13 cellular contexts compared by ENCODE assay signal in the genomic region with DNA sequence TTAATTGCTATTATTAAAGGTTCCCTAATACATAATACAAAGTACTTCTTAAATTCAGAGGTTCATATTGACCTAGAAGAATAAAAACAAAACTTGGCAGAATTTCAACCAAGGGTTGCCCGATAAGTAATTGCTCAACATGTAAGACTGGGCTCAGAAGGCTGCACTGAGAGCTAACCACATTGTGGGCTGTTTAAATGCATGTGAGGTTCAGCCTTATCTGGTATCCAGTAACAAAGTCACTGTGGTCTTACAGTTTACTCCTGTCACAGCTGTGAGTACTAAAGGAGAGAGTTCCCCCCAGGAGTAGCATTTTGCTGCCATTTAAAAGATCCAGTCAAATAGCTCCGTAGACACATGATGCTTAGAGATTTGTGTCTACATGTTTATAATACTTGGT. TPM values are rescaled to one million over a fixed set of nuclear protein-coding genes. Genes with fewer than 3 reads are reported as not detected.
DNase-seq lines count a peak whose midpoint lies in the region; ATAC-seq and TF ChIP-seq lines count a peak whose summit lies in the region.
"Had no signal": no experiment of that assay in that cellular context is flagged by ENCODE, and none has a peak within 500 bp of the region (broad histone marks: within the 10 kb centered on the region; RNA-seq: fewer than 3 reads in every experiment).

No MANE protein-coding gene starts in this region.

- H4K8ac ChIP-seq in neuronal stem cell (ENCODE audit: low read depth, low read length): no peak overlapping the region

- no peak overlapping the region for H3K4me2 ChIP-seq in SU-DHL-6 (ENCODE audit: low read depth, low read length, poor library complexity, severe bottlenecking)
- H3K4me2 ChIP-seq in neuronal stem cell (ENCODE audit: insufficient read depth, low read length, poor library complexity, severe bottlenecking): no peak overlapping the region

- H3K14ac ChIP-seq in neuronal stem cell (ENCODE audit: low read length): no peak overlapping the region

- H3K36me3 ChIP-seq in SU-DHL-6 (ENCODE audit: low read length): peaks cover 24% of the 10 kb centered on the region
- H3K36me3 ChIP-seq in neuronal stem cell (replicated peaks in 1 of 2; ENCODE audit: control insufficient read depth in 2 of 2, insufficient read depth in 2 of 2, low read length in 2 of 2): peaks cover 13 to 64% of the 10 kb centered on the region in 2 donors

- no peak for TF ChIP-seq CTCF in HL-60 (IDR thresholded peaks at IDR 0.05; ENCODE audit: insufficient read depth, low read length)
- no peak for TF ChIP-seq CTCF in SU-DHL-6 (IDR thresholded peaks at IDR 0.05; ENCODE audit: insufficient read depth, low read length, poor library complexity, severe bottlenecking)
- TF ChIP-seq CTCF in GM10266 (IDR thresholded peaks at IDR 0.05; ENCODE audit: control insufficient read depth, insufficient read depth, low read depth, missing control alignments): no peak

- no peak overlapping the region for H3K4me3 ChIP-seq in HL-60 (replicated peaks; ENCODE audit: insufficient read depth, low read length)
- H3K4me3 ChIP-seq in SU-DHL-6 (ENCODE audit: insufficient read depth, low read length, poor library complexity, severe bottlenecking): no peak overlapping the region
- H3K4me3 ChIP-seq in neuronal stem cell (ENCODE audit: low read length in 2 of 2): no peak overlapping the region
- H3K4me3 ChIP-seq: ascending aorta, prostate gland, stomach had no signal

- no peak overlapping the region for H2AFZ ChIP-seq in SU-DHL-6 (ENCODE audit: low read depth, low read length, severe bottlenecking)
- H2AFZ ChIP-seq in neuronal stem cell (ENCODE audit: low read length): no peak overlapping the region

- H3F3A ChIP-seq in SU-DHL-6 (ENCODE audit: insufficient read depth): peaks cover 39% of the 10 kb centered on the region

- H3K27me3 ChIP-seq in HL-60 (ENCODE audit: insufficient read depth, poor library complexity, severe bottlenecking) (no peaks in the 10 kb centered on the region), SU-DHL-6 (ENCODE audit: low read length) (no peaks in the 10 kb centered on the region), neuronal stem cell (ENCODE audit: control insufficient read depth in 3 of 3, insufficient read depth in 3 of 3, low read depth in 1 of 3, low read length in 3 of 3) (no peaks in the 10 kb centered on the region)
- H3K27me3 ChIP-seq: ascending aorta, stomach had no signal

- H3K79me2 ChIP-seq in SU-DHL-6 (ENCODE audit: insufficient read depth, low read length): no peaks in the 10 kb centered on the region

- WGBS in neuronal stem cell (ENCODE audit: extremely low coverage in 2 of 2, insufficient read length in 2 of 2, insufficient replicate concordance in 1 of 2), 2 donors: no CpG with 5 or more reads among the region's 2 CpGs

- no peak overlapping the region for H2BK15ac ChIP-seq in neuronal stem cell (ENCODE audit: low read length)

- no peak overlapping the region for H3K4ac ChIP-seq in neuronal stem cell (ENCODE audit: low read length)

- no peaks in the 10 kb centered on the region for H3K9me2 ChIP-seq in SU-DHL-6 (replicated peaks; ENCODE audit: insufficient read depth, low read length)

- H2BK120ac ChIP-seq in neuronal stem cell (ENCODE audit: low read depth, low read length): no peak overlapping the region

- DNase-seq in AML-193 (lab: John Stamatoyannopoulos, UW): peak; percentile 87 to 90
- DNase-seq in HL-60 (ENCODE audit: low read depth in 1 of 2, low spot score in 1 of 2): peak; percentile 85 to 91
- peak; percentile 22 for DNase-seq in fibroblast of gingiva (ENCODE audit: low read depth)
- no peak for DNase-seq in GM10266 (ENCODE audit: extremely low spot score)
- no peak for DNase-seq in neuronal stem cell (ENCODE audit: low spot score)
- DNase-seq in NCI-H82 treated with DMSO at 0.1 percent for 48 hours (lab: John Stamatoyannopoulos, UW; ENCODE audit: unreplicated experiment): no peak
- DNase-seq: mammary epithelial cell, NCI-H1694, stomach had no signal

- H3K27ac ChIP-seq in HL-60 (replicated peaks) (peak overlapping the region; percentile 37), SU-DHL-6 (ENCODE audit: low read depth, low read length) (peak overlapping the region; percentile 29; the same call in 1 of the 2 replicates), neuronal stem cell (replicated peaks; ENCODE audit: low read length) (no peak overlapping the region)
- H3K27ac ChIP-seq: ascending aorta, prostate gland, stomach had no signal

- no peak for ATAC-seq in GM19328 (IDR thresholded peaks at IDR 0.05; ENCODE audit: unreplicated experiment)

- no peak overlapping the region for H2BK5ac ChIP-seq in neuronal stem cell (ENCODE audit: low read length)

- H3K18ac ChIP-seq in neuronal stem cell (ENCODE audit: low read length): no peak overlapping the region

- H3K9ac ChIP-seq in SU-DHL-6 (ENCODE audit: low read length) (no peak overlapping the region), neuronal stem cell (ENCODE audit: low read depth, low read length, poor library complexity) (no peak overlapping the region)

- no peaks in the 10 kb centered on the region for H3K9me3 ChIP-seq in SU-DHL-6 (ENCODE audit: insufficient read depth, low read length)
- H3K9me3 ChIP-seq in neuronal stem cell (replicated peaks in 1 of 2; ENCODE audit: control insufficient read depth in 2 of 2, insufficient read depth in 1 of 2, low read depth in 1 of 2, low read length in 2 of 2): no peaks in the 10 kb centered on the region
- H3K9me3 ChIP-seq: ascending aorta, prostate gland, stomach had no signal

- peaks cover 7% of the 10 kb centered on the region for H3K79me1 ChIP-seq in neuronal stem cell (ENCODE audit: low read depth, low read length)

- peaks cover 13 to 16% of the 10 kb centered on the region in 2 donors for H3K4me1 ChIP-seq in neuronal stem cell (ENCODE audit: control insufficient read depth in 2 of 2, insufficient read depth in 1 of 2, low read depth in 1 of 2, low read length in 2 of 2)

- no peak overlapping the region for H4K91ac ChIP-seq in neuronal stem cell (ENCODE audit: low read depth, low read length, poor library complexity)

- H2BK12ac ChIP-seq in neuronal stem cell (ENCODE audit: low read length): no peak overlapping the region

- no peak overlapping the region for H2AK5ac ChIP-seq in neuronal stem cell (ENCODE audit: low read depth, low read length)

- no peaks in the 10 kb centered on the region for H4K20me1 ChIP-seq in SU-DHL-6 (ENCODE audit: low read depth, low read length)

- no peak overlapping the region for H3K23ac ChIP-seq in neuronal stem cell (ENCODE audit: low read depth, low read length, poor library complexity)

RNA-seq across cellular contexts. Expression of a gene that starts 1.6 kb away (rescaled TPM):
- polyA plus RNA-seq in neuronal stem cell (2013, experiment 1 of 2): 15.1 TPM
- 14.0 TPM for polyA plus RNA-seq in neuronal stem cell (2013, experiment 2 of 2)

RNA-seq across cellular contexts. Expression of a gene that starts 11.3 kb away (rescaled TPM):
- 1.1 TPM for polyA plus RNA-seq in neuronal stem cell (2013, experiment 1 of 2)
- 0.97 TPM for polyA plus RNA-seq in neuronal stem cell (2013, experiment 2 of 2)

RNA-seq across cellular contexts. Expression of a gene that starts 45.4 kb away (rescaled TPM):
- 44.9 TPM for polyA plus RNA-seq in neuronal stem cell (2013, experiment 1 of 2)
- polyA plus RNA-seq in neuronal stem cell (2013, experiment 2 of 2): 47.5 TPM

RNA-seq across cellular contexts. Expression of a gene that starts 55.3 kb away (rescaled TPM):
- polyA plus RNA-seq in neuronal stem cell (2013, experiment 1 of 2): 4.2 TPM
- 5.0 TPM for polyA plus RNA-seq in neuronal stem cell (2013, experiment 2 of 2)

RNA-seq across cellular contexts. Expression of a gene that starts 55.4 kb away (rescaled TPM):
- polyA plus RNA-seq in neuronal stem cell (2013, experiment 1 of 2): 29.5 TPM
- 30.0 TPM for polyA plus RNA-seq in neuronal stem cell (2013, experiment 2 of 2)

Comparison
In these comparisons a context has a peak if more than half of its experiments do, and no peak if none do; other contexts are left out.
1. DNase-seq: peak in AML-193 (2 of 2), HL-60 (2 of 2) and fibroblast of gingiva (single experiment); none in GM10266 (single experiment), neuronal stem cell (single experiment) and NCI-H82 treated with DMSO at 0.1 percent for 48 hours (single experiment).